17 cellular contexts compared by ENCODE assay signal in the genomic region with DNA sequence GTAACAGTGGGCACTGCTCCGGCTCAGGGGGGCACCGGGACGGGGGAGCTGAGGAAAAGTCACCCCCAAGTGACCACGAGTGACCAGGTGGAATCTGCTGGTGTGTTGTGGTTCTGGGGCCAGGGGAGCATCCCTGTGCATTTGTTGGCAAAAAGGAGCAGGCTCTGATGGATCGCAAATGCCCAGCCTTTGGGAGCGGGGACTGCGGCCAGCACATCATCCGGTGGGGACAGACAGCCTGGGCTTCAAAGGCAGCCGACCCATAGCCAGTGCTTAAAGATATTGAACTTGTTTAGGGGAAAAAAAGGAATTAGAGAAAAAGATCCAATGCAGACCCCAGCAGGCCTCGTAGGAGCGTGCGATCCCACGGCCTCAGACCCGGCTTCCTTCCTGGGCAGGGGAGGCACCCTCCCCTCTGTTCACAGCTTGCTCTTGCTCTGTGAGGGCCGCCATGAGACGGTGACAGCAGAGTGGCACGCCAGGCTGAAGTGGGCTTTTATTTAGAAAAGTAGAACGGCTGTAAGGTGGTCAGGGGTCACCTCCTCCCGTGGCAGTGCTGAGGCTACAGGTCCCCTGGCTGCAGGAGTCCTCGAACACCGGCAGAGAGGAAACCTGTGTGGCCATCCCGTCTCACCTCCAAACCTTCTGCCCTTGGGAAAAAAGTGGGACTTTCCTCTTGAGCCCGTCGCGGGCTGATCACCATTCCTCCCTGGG. TPM values are rescaled to one million over a fixed set of nuclear protein-coding genes. Genes with fewer than 3 reads are reported as not detected.
DNase-seq lines count a peak whose midpoint lies in the region; ATAC-seq and TF ChIP-seq lines count a peak whose summit lies in the region.
"Had no signal": no experiment of that assay in that cellular context is flagged by ENCODE, and none has a peak within 500 bp of the region (broad histone marks: within the 10 kb centered on the region; RNA-seq: fewer than 3 reads in every experiment).

No MANE protein-coding gene starts in this region.

- intact Hi-C loops in ascending aorta (cut with DNase I): loop anchor here (2.0 kb wide), 1 partner anchor 20 kb away; no protein-coding TSS in a partner anchor
- intact Hi-C loops in right cardiac atrium (cut with DNase I): loop anchor here in 1 of 4 donors (5.0 kb wide), 1 partner anchor 226 kb away; no protein-coding TSS in a partner anchor
- intact Hi-C loops in vagina (cut with DNase I): no loop called here

- no peak for DNase-seq in ascending aorta (ENCODE audit: low spot score in 2 of 2)
- DNase-seq in right cardiac atrium: peak in 2 of 3 donors; percentile 11 to 39
- no peak for DNase-seq in vagina (ENCODE audit: extremely low spot score in 2 of 2)
- DNase-seq in foreskin fibroblast: no peak
- DNase-seq: BE2C; CD8-positive, alpha-beta T cell; H7; MG63; NCI-H1092 treated with DMSO at 0.1 percent for 48 hours; NCI-H1694; NCI-H2107; NCI-H69; NK-92 treated with Interleukin-12 subunit alpha and Interleukin-12 subunit beta, amount 100 ng/mL, for 24 hours; PC-3 had no signal

- TF ChIP-seq POLR2A in vagina (IDR thresholded peaks at IDR 0.05): no peak

- H3K9me3 ChIP-seq in ascending aorta: no peaks in the 10 kb centered on the region
- no peaks in the 10 kb centered on the region for H3K9me3 ChIP-seq in right cardiac atrium (ENCODE audit: control insufficient read depth, low read length)
- no peaks in the 10 kb centered on the region for H3K9me3 ChIP-seq in skeletal muscle satellite cell (replicated peaks; ENCODE audit: low read length)
- H3K9me3 ChIP-seq in vagina: no peaks in the 10 kb centered on the region
- H3K9me3 ChIP-seq: BE2C, MG63 had no signal

- H3K36me3 ChIP-seq in ascending aorta (no peaks in the 10 kb centered on the region), skeletal muscle satellite cell (ENCODE audit: insufficient read depth, low read length) (peaks cover 31% of the 10 kb centered on the region), vagina (no peaks in the 10 kb centered on the region)
- H3K36me3 ChIP-seq: BE2C, MG63 had no signal

- TF ChIP-seq CTCF in ascending aorta (IDR thresholded peaks at IDR 0.05) (no peak), vagina (IDR thresholded peaks at IDR 0.05) (no peak), foreskin fibroblast (IDR thresholded peaks at IDR 0.05; ENCODE audit: low read depth, low read length) (no peak)

- H3K27ac ChIP-seq in ascending aorta (peak overlapping the region; percentile 80 to 81), right cardiac atrium (ENCODE audit: low read length) (no peak overlapping the region), vagina (peak overlapping the region; percentile 50)

- no peak overlapping the region for H3K4me3 ChIP-seq in ascending aorta
- no peak overlapping the region for H3K4me3 ChIP-seq in right cardiac atrium (ENCODE audit: low read length)
- no peak overlapping the region for H3K4me3 ChIP-seq in skeletal muscle satellite cell (ENCODE audit: low read length)
- H3K4me3 ChIP-seq in vagina: no peak overlapping the region
- no peak overlapping the region for H3K4me3 ChIP-seq in foreskin fibroblast (ENCODE audit: low read depth in 1 of 2, low read length in 2 of 2)
- H3K4me3 ChIP-seq: MG63 had no signal

- ATAC-seq in right cardiac atrium (no peak), GM18498 (IDR thresholded peaks at IDR 0.05; ENCODE audit: unreplicated experiment) (no peak), GM21528 (IDR thresholded peaks at IDR 0.05; ENCODE audit: low FRiP score, unreplicated experiment) (no peak)
- ATAC-seq: CD8-positive, alpha-beta T cell; PC-3 had no signal

- H3K4me1 ChIP-seq in ascending aorta (peaks cover 10 to 44% of the 10 kb centered on the region in 2 donors), right cardiac atrium (ENCODE audit: control insufficient read depth, insufficient read depth, low read length) (no peaks in the 10 kb centered on the region), skeletal muscle satellite cell (ENCODE audit: control insufficient read depth, insufficient read depth, low read length) (peaks cover 45% of the 10 kb centered on the region), vagina (peaks cover 54% of the 10 kb centered on the region)
- H3K4me1 ChIP-seq: BE2C had no signal

- peak overlapping the region; percentile 32 for H3K4me2 ChIP-seq in skeletal muscle satellite cell (ENCODE audit: low read length)

- no peaks in the 10 kb centered on the region for H3K27me3 ChIP-seq in ascending aorta
- H3K27me3 ChIP-seq in right cardiac atrium (ENCODE audit: control insufficient read depth, insufficient read depth): no peaks in the 10 kb centered on the region
- H3K27me3 ChIP-seq in skeletal muscle satellite cell (ENCODE audit: control insufficient read depth, insufficient read depth, low read length): no peaks in the 10 kb centered on the region
- no peaks in the 10 kb centered on the region for H3K27me3 ChIP-seq in vagina
- H3K27me3 ChIP-seq: BE2C, MG63 had no signal

- 67% methylated on average over 25 of the region's 25 CpGs for WGBS in right cardiac atrium

- no peak overlapping the region for H3K9ac ChIP-seq in skeletal muscle satellite cell (ENCODE audit: low read depth, low read length)

RNA-seq across cellular contexts. Expression of a gene that starts 41.2 kb away (rescaled TPM):
- 99.6 TPM for total RNA-seq in ascending aorta
- total RNA-seq in right cardiac atrium: 10 to 100 TPM; 16.0 to 35.8 (median 26.1) TPM
- 15.4 TPM for polyA plus RNA-seq in right cardiac atrium
- 64.6 and 148 TPM in 2 replicates for total RNA-seq in skeletal muscle satellite cell (2012; rRNA removed)
- 36.6 TPM for total RNA-seq in vagina

Comparison
In these comparisons a context has a peak if more than half of its experiments do, and no peak if none do; other contexts are left out.
1. DNase-seq: peak in right cardiac atrium (2 of 3); none in ascending aorta (0 of 2), vagina (0 of 2) and foreskin fibroblast (0 of 2).